ENCODE assay signal across 8 cellular contexts in the genomic region with DNA sequence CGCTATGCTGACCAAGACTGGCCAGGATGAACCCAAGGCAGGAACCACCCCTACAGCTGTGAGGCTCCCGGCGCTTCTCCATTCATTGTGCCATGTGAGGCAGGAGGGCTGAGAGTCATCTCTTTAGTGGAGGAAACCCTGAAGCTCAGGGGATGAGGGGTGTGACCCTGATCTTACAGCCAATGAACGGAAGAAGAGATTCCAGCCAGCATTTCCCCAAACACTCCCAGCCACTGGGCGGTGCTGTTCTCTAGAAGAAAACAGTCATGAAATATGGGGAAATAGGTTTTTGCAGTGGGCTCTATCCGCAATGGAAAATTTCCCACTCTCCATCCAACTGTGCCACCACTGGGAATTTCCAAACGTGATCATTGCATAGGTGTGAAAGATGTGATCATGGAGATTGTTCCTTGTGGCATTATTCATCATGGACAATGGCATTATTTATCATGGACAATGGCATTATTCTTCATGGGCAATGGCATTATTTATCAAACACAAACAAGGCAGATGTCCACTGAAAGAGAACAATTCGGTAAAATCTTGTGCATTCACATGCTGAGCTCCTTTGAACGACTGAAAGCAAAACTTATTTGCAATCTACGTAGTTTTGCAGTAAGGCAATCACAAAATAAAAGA. TPM values are rescaled to one million over a fixed set of nuclear protein-coding genes. Genes with fewer than 3 reads are reported as not detected.
A peak's percentile ranks its signal among the peaks of the same experiment; 100 is the strongest.
DNase-seq lines count a peak whose midpoint lies in the region; ATAC-seq and TF ChIP-seq lines count a peak whose summit lies in the region.

No MANE protein-coding gene starts in this region.

- H3K9me3 ChIP-seq in smooth muscle cell (replicated peaks; ENCODE audit: low read depth) = no peaks in the 10 kb centered on the region

- no peak overlapping the region for H3K4me3 ChIP-seq in smooth muscle cell

- H2AFZ ChIP-seq in smooth muscle cell (ENCODE audit: low read depth) = no peak overlapping the region

- H3K4me1 ChIP-seq in smooth muscle cell (ENCODE audit: low read depth) = no peaks in the 10 kb centered on the region

- H3F3A ChIP-seq in smooth muscle cell (ENCODE audit: low read depth) = no peaks in the 10 kb centered on the region

- DNase-seq in CD1c-positive myeloid dendritic cell (ENCODE audit: extremely low spot score) = peak; percentile 70
- peak; percentile 54 for DNase-seq in NOMO-1 treated with DMSO at 0.1 percent for 48 hours (lab: John Stamatoyannopoulos, UW; ENCODE audit: unreplicated experiment)
- DNase-seq in smooth muscle cell (lab: John Stamatoyannopoulos, UW; ENCODE audit: unreplicated experiment) = no peak

- no peak overlapping the region for H3K4me2 ChIP-seq in smooth muscle cell

- ATAC-seq in GM21390 (IDR thresholded peaks at IDR 0.05; ENCODE audit: unreplicated experiment) = peak; percentile 51
- ATAC-seq in esophagus mucosa = peak; percentile 55
- ATAC-seq in GM21786 (IDR thresholded peaks at IDR 0.05; ENCODE audit: unreplicated experiment) = no peak
- no peak for ATAC-seq in HG02885 (IDR thresholded peaks at IDR 0.05; ENCODE audit: poor library complexity, unreplicated experiment)
- ATAC-seq in activated CD4-positive, CD25-positive, alpha-beta regulatory T cell treated with anti-CD3 and anti-CD28 coated beads, Interleukin-2, amount 50 U/mL, for 24 hours = no peak

- 36% methylated on average over 10 of the region's 10 CpGs for WGBS in smooth muscle cell (ENCODE audit: low lambda C conversion rate)

- no peak overlapping the region for H3K9ac ChIP-seq in smooth muscle cell (ENCODE audit: low read depth)

- H3K27ac ChIP-seq in smooth muscle cell (ENCODE audit: low read depth) = no peak overlapping the region

- H4K20me1 ChIP-seq in smooth muscle cell (ENCODE audit: low read depth) = no peaks in the 10 kb centered on the region

- peak; percentile 33 for TF ChIP-seq CTCF in smooth muscle cell (IDR thresholded peaks at IDR 0.05; ENCODE audit: borderline replicate concordance, insufficient read depth, poor library complexity, severe bottlenecking)

- H3K36me3 ChIP-seq in smooth muscle cell (ENCODE audit: low read depth) = no peaks in the 10 kb centered on the region

- peaks cover 35% of the 10 kb centered on the region for H3K27me3 ChIP-seq in smooth muscle cell (ENCODE audit: low read depth)

- no peaks in the 10 kb centered on the region for H3K79me2 ChIP-seq in smooth muscle cell (ENCODE audit: low read depth)

RNA-seq across cellular contexts. Expression of gene SLC18A2, which starts 14.0 kb away (rescaled TPM):
- total RNA-seq in esophagus mucosa = 0.12 TPM
- 0.09 and 0.18 TPM in 2 replicates for total RNA-seq in smooth muscle cell
- polyA plus RNA-seq in smooth muscle cell = 0.18 TPM in 1 of 2 replicates, not detected in the other

RNA-seq across cellular contexts. Expression of gene KCNK18, which starts 29.6 kb away (rescaled TPM):
- total RNA-seq in esophagus mucosa = not detected
- total RNA-seq in smooth muscle cell = not detected in 2 replicates
- polyA plus RNA-seq in smooth muscle cell = not detected in 2 replicates

Comparison
In these comparisons a context has a peak if more than half of its experiments do, and no peak if none do; other contexts are left out.
1. ATAC-seq: peak in GM21390 (single experiment) and esophagus mucosa (single experiment); none in GM21786 (single experiment), HG02885 (single experiment) and activated CD4-positive, CD25-positive, alpha-beta regulatory T cell treated with anti-CD3 and anti-CD28 coated beads, Interleukin-2, amount 50 U/mL, for 24 hours (0 of 2).